Comparison of ENCODE assay signal across 13 cellular contexts in the genomic region with DNA sequence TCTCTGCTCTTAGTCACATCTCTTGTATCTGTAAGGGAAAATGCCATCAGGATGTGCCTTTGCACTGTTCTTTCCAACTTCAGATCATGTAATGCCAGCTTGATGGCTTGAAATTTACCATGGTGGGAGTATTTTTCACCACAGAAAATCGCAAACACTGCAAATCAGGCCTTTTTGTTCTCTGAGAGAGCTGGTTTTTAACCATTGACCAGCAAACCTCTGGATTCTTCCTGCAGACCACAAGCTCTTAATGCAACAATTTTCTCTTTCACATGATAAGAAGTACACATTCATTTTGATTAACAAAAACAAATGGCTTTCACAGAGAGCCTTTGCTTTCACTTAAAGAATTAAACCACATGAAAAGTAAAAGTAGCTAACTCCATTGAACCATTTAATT.
A peak's percentile ranks its signal among the peaks of the same experiment; 100 is the strongest.
DNase-seq lines count a peak whose midpoint lies in the region; ATAC-seq and TF ChIP-seq lines count a peak whose summit lies in the region.
"Had no signal": no experiment of that assay in that cellular context is flagged by ENCODE, and none has a peak within 500 bp of the region (broad histone marks: within the 10 kb centered on the region; RNA-seq: fewer than 3 reads in every experiment).

No MANE protein-coding gene starts in this region.

- H3K36me3 Mint-ChIP-seq in GM23338 (ENCODE audit: low read depth) (no peaks in the 10 kb centered on the region), WTC11 (peaks cover 6% of the 10 kb centered on the region; the same call in 1 of the 2 replicates)

- H3K4me1 Mint-ChIP-seq in GM23338 (peaks cover 9% of the 10 kb centered on the region; the same call in 2 of the 3 replicates), WTC11 (peaks cover 9% of the 10 kb centered on the region)
- H3K4me1 Mint-ChIP-seq: B cell had no signal

- H3K9me3 Mint-ChIP-seq in GM23338 (no peaks in the 10 kb centered on the region), WTC11 (peaks cover 10% of the 10 kb centered on the region)
- H3K9me3 Mint-ChIP-seq: CD4-positive, alpha-beta T cell had no signal

- H3K27me3 Mint-ChIP-seq in GM23338 (ENCODE audit: insufficient read depth, low read depth, poor library complexity): no peaks in the 10 kb centered on the region
- no peaks in the 10 kb centered on the region for H3K27me3 Mint-ChIP-seq in WTC11 (ENCODE audit: low read depth)

- ATAC-seq in GM23338 (no peak), WTC11 (no peak), HG02678 (IDR thresholded peaks at IDR 0.05; ENCODE audit: unreplicated experiment) (no peak)

- intact Hi-C loops in thyroid gland (cut with DNase I): no loop called here

- no peaks in the 10 kb centered on the region for H3K9me3 ChIP-seq in thyroid gland

- 86 to 92% methylated on average over 1 of the region's 1 CpG for WGBS in thyroid gland, 2 donors

- POLR2A ChIA-PET in WTC11 (lab: Charles Lee): no interaction called here

- peak overlapping the region; percentile 39; the same call in 1 of the 2 replicates for H3K4me2 ChIP-seq in GM23338

- no peaks in the 10 kb centered on the region for H3K9me2 ChIP-seq in GM23338 (ENCODE audit: insufficient read depth)

- no peaks in the 10 kb centered on the region for H4K20me1 ChIP-seq in GM23338 (replicated peaks; ENCODE audit: insufficient read depth)

- H3K27ac Mint-ChIP-seq in GM23338: no peak overlapping the region
- H3K27ac Mint-ChIP-seq in WTC11: peak overlapping the region; percentile 84; the same call in 1 of the 2 replicates
- H3K27ac Mint-ChIP-seq: B cell; CD4-positive, alpha-beta T cell had no signal

- H3K36me3 ChIP-seq in GM23338 (ENCODE audit: insufficient read depth) (no peaks in the 10 kb centered on the region), thyroid gland (no peaks in the 10 kb centered on the region)

- DNase-seq in GM23338 (ENCODE audit: low spot score) (no peak), WTC11 (ENCODE audit: low spot score) (no peak), caudate nucleus (lab: John Stamatoyannopoulos, UW) (peak in 1 of 61 donors; percentile 33), thyroid gland (no peak), HK-2 (ENCODE audit: unreplicated experiment) (no peak)
- DNase-seq in activated CD4-positive, CD25-positive, alpha-beta regulatory T cell treated with anti-CD3 and anti-CD28 coated beads, Interleukin-2, amount 50 U/mL, for 72 hours: no peak
- DNase-seq: C1 segment of cervical spinal cord; Calu3; CD4-positive, alpha-beta T cell; DMS 273 treated with DMSO at 0.1 percent for 48 hours; KBM-7 had no signal

- TF ChIP-seq CTCF in GM23338 (conservative IDR thresholded peaks at IDR 0.05; ENCODE audit: low read depth in 2 of 2) (no peak), WTC11 (IDR thresholded peaks at IDR 0.05) (no peak), thyroid gland (IDR thresholded peaks at IDR 0.05) (no peak)

- H3F3A ChIP-seq in GM23338 (replicated peaks; ENCODE audit: low read depth): no peaks in the 10 kb centered on the region

- H2AFZ ChIP-seq in GM23338: no peak overlapping the region; the same call in 1 of the 2 replicates

- no peak for TF ChIP-seq POLR2A in thyroid gland (IDR thresholded peaks at IDR 0.05)

- H3K4me3 ChIP-seq in GM23338 (no peak overlapping the region), thyroid gland (replicated peaks in 1 of 3) (no peak overlapping the region)

- 0 out of 2 replicates have a peak overlapping the region, but pooled peaks have one; percentile 23 for H3K27ac ChIP-seq in GM23338 (ENCODE audit: low read depth)
- H3K27ac ChIP-seq in caudate nucleus (ENCODE audit: low read depth, low read length): peak overlapping the region; percentile 2
- peak overlapping the region in 2 of 3 donors; percentile 11 to 19 for H3K27ac ChIP-seq in thyroid gland

- H3K79me2 ChIP-seq in GM23338 (replicated peaks; ENCODE audit: insufficient read depth): no peaks in the 10 kb centered on the region

- no peak overlapping the region for H3K4me3 Mint-ChIP-seq in GM23338
- no peak overlapping the region for H3K4me3 Mint-ChIP-seq in WTC11
- H3K4me3 Mint-ChIP-seq: B cell; CD4-positive, alpha-beta T cell had no signal

- 0 out of 2 replicates have a peak, but pooled peaks cover 11% of the 10 kb centered on the region for H3K4me1 ChIP-seq in GM23338 (ENCODE audit: insufficient read depth)
- peaks cover 25 to 30% of the 10 kb centered on the region in 2 donors for H3K4me1 ChIP-seq in thyroid gland

- H3K27me3 ChIP-seq in GM23338 (ENCODE audit: insufficient read depth) (no peaks in the 10 kb centered on the region), thyroid gland (no peaks in the 10 kb centered on the region)

- CTCF ChIA-PET in WTC11 (lab: Charles Lee): interaction anchor here (1.2 kb wide), 1 partner anchor 16 kb away, joined by 3 read pairs; no protein-coding TSS in a partner anchor

TF ChIP-seq in GM23338, 12 proteins besides CTCF, POLR2A, EP300 and RAD21:
- no peak for TF ChIP-seq ETS1 (IDR thresholded peaks at IDR 0.05)
- no peak for TF ChIP-seq EZH2phosphoT487 (IDR thresholded peaks at IDR 0.05; ENCODE audit: unreplicated experiment)
- no peak for TF ChIP-seq STAT1 (IDR thresholded peaks at IDR 0.05; ENCODE audit: unreplicated experiment)
- no peak for TF ChIP-seq NANOG (IDR thresholded peaks at IDR 0.05; ENCODE audit: borderline replicate concordance)
- no peak for TF ChIP-seq ZNF114 (CRISPR knock-in tag; IDR thresholded peaks at IDR 0.05)
- TF ChIP-seq JUNB (IDR thresholded peaks at IDR 0.05; ENCODE audit: unreplicated experiment): no peak
- TF ChIP-seq CREB1 (CRISPR knock-in tag; IDR thresholded peaks at IDR 0.05; ENCODE audit: low read depth): no peak
TF ChIP-seq in GM23338: peak in this region for 0.

TF ChIP-seq in WTC11, 78 proteins besides CTCF, POLR2A, EP300 and RAD21:
- TF ChIP-seq, protein P1, sequence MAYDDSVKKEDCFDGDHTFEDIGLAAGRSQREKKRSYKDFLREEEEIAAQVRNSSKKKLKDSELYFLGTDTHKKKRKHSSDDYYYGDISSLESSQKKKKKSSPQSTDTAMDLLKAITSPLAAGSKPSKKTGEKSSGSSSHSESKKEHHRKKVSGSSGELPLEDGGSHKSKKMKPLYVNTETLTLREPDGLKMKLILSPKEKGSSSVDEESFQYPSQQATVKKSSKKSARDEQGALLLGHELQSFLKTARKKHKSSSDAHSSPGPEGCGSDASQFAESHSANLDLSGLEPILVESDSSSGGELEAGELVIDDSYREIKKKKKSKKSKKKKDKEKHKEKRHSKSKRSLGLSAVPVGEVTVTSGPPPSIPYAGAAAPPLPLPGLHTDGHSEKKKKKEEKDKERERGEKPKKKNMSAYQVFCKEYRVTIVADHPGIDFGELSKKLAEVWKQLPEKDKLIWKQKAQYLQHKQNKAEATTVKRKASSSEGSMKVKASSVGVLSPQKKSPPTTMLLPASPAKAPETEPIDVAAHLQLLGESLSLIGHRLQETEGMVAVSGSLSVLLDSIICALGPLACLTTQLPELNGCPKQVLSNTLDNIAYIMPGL (CRISPR knock-in tag; IDR thresholded peaks at IDR 0.05): no peak
